25 cellular contexts compared by ENCODE assay signal in genomic region chr11:72829884-72830533, GRCh38. TPM values are rescaled to one million over a fixed set of nuclear protein-coding genes. Genes with fewer than 3 reads are reported as not detected.
DNase-seq lines count a peak whose midpoint lies in the region; ATAC-seq and TF ChIP-seq lines count a peak whose summit lies in the region.
"Had no signal": no experiment of that assay in that cellular context is flagged by ENCODE, and none has a peak within 500 bp of the region (broad histone marks: within the 10 kb centered on the region; RNA-seq: fewer than 3 reads in every experiment).

No MANE protein-coding gene starts in this region.

- no peak overlapping the region for H2AFZ ChIP-seq in neuronal stem cell (ENCODE audit: low read length)

- no peak overlapping the region for H3K14ac ChIP-seq in neuronal stem cell (ENCODE audit: low read length)

- no peaks in the 10 kb centered on the region for H3K9me3 ChIP-seq in neuronal stem cell (replicated peaks in 1 of 2; ENCODE audit: control insufficient read depth in 2 of 2, insufficient read depth in 1 of 2, low read depth in 1 of 2, low read length in 2 of 2)
- H3K9me3 ChIP-seq: A549, upper lobe of left lung had no signal

- H3K4ac ChIP-seq in neuronal stem cell (ENCODE audit: low read length): no peak overlapping the region

- no peak overlapping the region for H3K4me2 ChIP-seq in neuronal stem cell (ENCODE audit: insufficient read depth, low read length, poor library complexity, severe bottlenecking)
- H3K4me2 ChIP-seq: A549 had no signal

- peaks cover 20% of the 10 kb centered on the region for H3K4me1 Mint-ChIP-seq in central memory CD8-positive, alpha-beta T cell

- H2BK15ac ChIP-seq in neuronal stem cell (ENCODE audit: low read length): no peak overlapping the region

- H3K9me3 Mint-ChIP-seq in central memory CD8-positive, alpha-beta T cell: no peaks in the 10 kb centered on the region
- H3K9me3 Mint-ChIP-seq: H9 had no signal

- H3K36me3 ChIP-seq in neuronal stem cell (replicated peaks in 1 of 2; ENCODE audit: control insufficient read depth in 2 of 2, insufficient read depth in 2 of 2, low read length in 2 of 2): peaks cover 2 to 7% of the 10 kb centered on the region in 2 donors

- no peak overlapping the region for H2AK5ac ChIP-seq in neuronal stem cell (ENCODE audit: low read depth, low read length)

- no peak overlapping the region for H3K18ac ChIP-seq in neuronal stem cell (ENCODE audit: low read length)

- H4K91ac ChIP-seq in neuronal stem cell (ENCODE audit: low read depth, low read length, poor library complexity): no peak overlapping the region

- H3K27ac Mint-ChIP-seq in central memory CD8-positive, alpha-beta T cell (ENCODE audit: low read depth): peak overlapping the region; percentile 83

- H2BK12ac ChIP-seq in neuronal stem cell (ENCODE audit: low read length): no peak overlapping the region

- peak; percentile 53 for TF ChIP-seq POLR2A in GM18505 (IDR thresholded peaks at IDR 0.05; ENCODE audit: borderline replicate concordance, extremely low read depth, insufficient read depth, insufficient read length)

- H3K9ac ChIP-seq in neuronal stem cell (ENCODE audit: low read depth, low read length, poor library complexity): peak overlapping the region; percentile 14

- no peaks in the 10 kb centered on the region for H3K27me3 ChIP-seq in neuronal stem cell (ENCODE audit: control insufficient read depth in 3 of 3, insufficient read depth in 3 of 3, low read depth in 1 of 3, low read length in 3 of 3)
- H3K27me3 ChIP-seq: foreskin keratinocyte, upper lobe of left lung had no signal

- no peaks in the 10 kb centered on the region for H3K79me1 ChIP-seq in neuronal stem cell (ENCODE audit: low read depth, low read length)

- H2BK120ac ChIP-seq in neuronal stem cell (ENCODE audit: low read depth, low read length): no peak overlapping the region

- H2BK5ac ChIP-seq in neuronal stem cell (ENCODE audit: low read length): no peak overlapping the region

- no peak overlapping the region for H3K27ac ChIP-seq in neuronal stem cell (replicated peaks; ENCODE audit: low read length)
- H3K27ac ChIP-seq: A549, C4-2B, foreskin keratinocyte, HL-60 had no signal

- H3K4me1 ChIP-seq in neuronal stem cell (ENCODE audit: control insufficient read depth in 2 of 2, insufficient read depth in 1 of 2, low read depth in 1 of 2, low read length in 2 of 2): peaks cover 5 to 6% of the 10 kb centered on the region in 2 donors

- ATAC-seq in GM18505 (IDR thresholded peaks at IDR 0.05; ENCODE audit: unreplicated experiment) (no peak), GM18867 (IDR thresholded peaks at IDR 0.05; ENCODE audit: unreplicated experiment) (no peak)
- ATAC-seq in central memory CD8-positive, alpha-beta T cell (replicated peaks; ENCODE audit: extremely low read depth, poor library complexity, severe bottlenecking): no peak
- ATAC-seq: A549, foreskin keratinocyte had no signal

- H3K4me3 ChIP-seq in neuronal stem cell (ENCODE audit: low read length in 2 of 2): no peak overlapping the region
- H3K4me3 ChIP-seq: A549, upper lobe of left lung had no signal

- H4K8ac ChIP-seq in neuronal stem cell (ENCODE audit: low read depth, low read length): no peak overlapping the region

- H3K4me3 Mint-ChIP-seq in central memory CD8-positive, alpha-beta T cell: no peak overlapping the region
- H3K4me3 Mint-ChIP-seq: H9 had no signal

- WGBS in neuronal stem cell (ENCODE audit: extremely low coverage in 2 of 2, insufficient read length in 2 of 2, insufficient replicate concordance in 1 of 2), 2 donors: no CpG with 5 or more reads among the region's 5 CpGs

- no peak overlapping the region for H3K23ac ChIP-seq in neuronal stem cell (ENCODE audit: low read depth, low read length, poor library complexity)

- DNase-seq in activated CD8-positive, alpha-beta memory T cell treated with anti-CD3 and anti-CD28 coated beads for 24 hours: peak; percentile 51
- no peak for DNase-seq in activated CD8-positive, alpha-beta memory T cell treated with anti-CD3 and anti-CD28 coated beads, Interleukin-2, amount 50 U/mL, for 48 hours
- DNase-seq in central memory CD8-positive, alpha-beta T cell (ENCODE audit: low spot score in 2 of 2): no peak
- no peak for DNase-seq in neuronal stem cell (ENCODE audit: low spot score)
- no peak for DNase-seq in NK-92 treated with Interleukin-12 subunit alpha and Interleukin-12 subunit beta, amount 100 ng/mL, for 24 hours (lab: John Stamatoyannopoulos, UW)
- no peak for DNase-seq in GOT3 (lab: John Stamatoyannopoulos, UW)
- DNase-seq: activated naive CD4-positive, alpha-beta T cell treated with anti-CD3 and anti-CD28 coated beads, Interleukin-2, amount 50 U/mL, for 16 hours; cortex of kidney; DMS53; foreskin keratinocyte; H9; hypothalamus; kidney; MV-4-11; NCI-H2081; NCI-H510A treated with DMSO at 0.1 percent for 48 hours; stimulated activated CD4-positive, alpha-beta T cell treated with anti-CD3 and anti-CD28 coated beads, Interleukin-15, amount 100 ng/mL, for 24 hours; stimulated activated naive CD4-positive, alpha-beta T cell treated with Interleukin-2 at 50 U/mL for 16 hours; SW 1271 had no signal

- peaks cover 28% of the 10 kb centered on the region for H3K36me3 Mint-ChIP-seq in central memory CD8-positive, alpha-beta T cell (ENCODE audit: insufficient read depth)

- no peaks in the 10 kb centered on the region for H3K27me3 Mint-ChIP-seq in central memory CD8-positive, alpha-beta T cell

RNA-seq across cellular contexts. Expression of gene ATG16L2, which starts 15.8 kb away (rescaled TPM):
- 18.3 TPM for polyA plus RNA-seq in neuronal stem cell (2013, experiment 1 of 2)
- polyA plus RNA-seq in neuronal stem cell (2013, experiment 2 of 2): 16.1 TPM

RNA-seq across cellular contexts. Expression of gene STARD10, which starts 36.2 kb away (rescaled TPM):
- 19.9 TPM for polyA plus RNA-seq in neuronal stem cell (2013, experiment 1 of 2)
- polyA plus RNA-seq in neuronal stem cell (2013, experiment 2 of 2): 17.9 TPM
